ENCODE assay signal across 13 cellular contexts in genomic region chr21:31159808-31160207, GRCh38.
DNase-seq lines count a peak whose midpoint lies in the region; ATAC-seq lines count a peak whose summit lies in the region.
"Had no signal": no experiment of that assay in that cellular context is flagged by ENCODE, and none has a peak within 500 bp of the region (broad histone marks: within the 10 kb centered on the region; RNA-seq: fewer than 3 reads in every experiment).

No MANE protein-coding gene starts in this region.

- no peak for DNase-seq in activated CD4-positive, alpha-beta T cell treated with anti-CD3 and anti-CD28 coated beads, Interleukin-2, amount 10 ng/mL, durations not matched to agents 7 days and 5 days
- DNase-seq in activated CD4-positive, alpha-beta T cell treated with anti-CD3 and anti-CD28 coated beads for 48 hours = no peak
- DNase-seq in COLO668 (lab: John Stamatoyannopoulos, UW; ENCODE audit: unreplicated experiment) = no peak
- DNase-seq in DMS 273 (lab: John Stamatoyannopoulos, UW; ENCODE audit: unreplicated experiment) = no peak
- no peak for DNase-seq in Right ventricle myocardium inferior (ENCODE audit: missing footprints)
- DNase-seq: activated CD4-positive, CD25-positive, alpha-beta regulatory T cell treated with anti-CD3 and anti-CD28 coated beads, Interleukin-2, amount 50 U/mL, for 72 hours; amniotic stem cell; foreskin melanocyte; MG63; NCI-H2171 treated with DMSO at 0.1 percent for 48 hours had no signal

- peaks cover under 1% of the 10 kb centered on the region for H3K36me3 ChIP-seq in thymus (ENCODE audit: control insufficient read depth, insufficient read depth)
- H3K36me3 ChIP-seq: MG63 had no signal

- H3K27ac ChIP-seq in layer of hippocampus (ENCODE audit: low read depth, low read length) (peak overlapping the region; percentile 55), thymus (ENCODE audit: low read depth) (peak overlapping the region; percentile 74)

- peaks cover 56% of the 10 kb centered on the region for H3K36me3 Mint-ChIP-seq in activated CD4-positive, alpha-beta T cell treated with anti-CD3 and anti-CD28 coated beads, Interleukin-2, amount 10 ng/mL, durations not matched to agents 7 days and 5 days (ENCODE audit: low read depth)
- peaks cover 30% of the 10 kb centered on the region for H3K36me3 Mint-ChIP-seq in activated naive CD8-positive, alpha-beta T cell

- POLR2A ChIA-PET in activated CD4-positive, alpha-beta T cell treated with anti-CD3 and anti-CD28 coated beads, Interleukin-2, amount 10 ng/mL, durations not matched to agents 7 days and 5 days (lab: Charles Lee) = no interaction called here

- H3K4me1 ChIP-seq in thymus (ENCODE audit: control insufficient read depth, insufficient read depth, low read length) = peaks cover 22% of the 10 kb centered on the region

- H3K4me3 Mint-ChIP-seq in activated CD4-positive, alpha-beta T cell treated with anti-CD3 and anti-CD28 coated beads, Interleukin-2, amount 10 ng/mL, durations not matched to agents 7 days and 5 days = peak overlapping the region; percentile 55
- H3K4me3 Mint-ChIP-seq in activated naive CD8-positive, alpha-beta T cell = peak overlapping the region; percentile 76

- H3K9me3 ChIP-seq in thymus (ENCODE audit: control insufficient read depth) = peaks cover 1% of the 10 kb centered on the region

- peak overlapping the region; percentile 81 for H3K27ac Mint-ChIP-seq in activated CD4-positive, alpha-beta T cell treated with anti-CD3 and anti-CD28 coated beads, Interleukin-2, amount 10 ng/mL, durations not matched to agents 7 days and 5 days
- H3K27ac Mint-ChIP-seq in activated naive CD8-positive, alpha-beta T cell = peak overlapping the region; percentile 93

- H3K9me3 Mint-ChIP-seq in activated CD4-positive, alpha-beta T cell treated with anti-CD3 and anti-CD28 coated beads, Interleukin-2, amount 10 ng/mL, durations not matched to agents 7 days and 5 days = peaks cover 15% of the 10 kb centered on the region
- H3K9me3 Mint-ChIP-seq in activated naive CD8-positive, alpha-beta T cell (ENCODE audit: low read depth) = no peaks in the 10 kb centered on the region

- H3K27me3 ChIP-seq in layer of hippocampus (ENCODE audit: control insufficient read depth, insufficient read depth, low read length) = no peaks in the 10 kb centered on the region
- no peaks in the 10 kb centered on the region for H3K27me3 ChIP-seq in thymus (ENCODE audit: control insufficient read depth, insufficient read depth)
- H3K27me3 ChIP-seq: MG63 had no signal

- H3K4me1 Mint-ChIP-seq in activated CD4-positive, alpha-beta T cell treated with anti-CD3 and anti-CD28 coated beads, Interleukin-2, amount 10 ng/mL, durations not matched to agents 7 days and 5 days = peaks cover 57% of the 10 kb centered on the region
- peaks cover 74% of the 10 kb centered on the region for H3K4me1 Mint-ChIP-seq in activated naive CD8-positive, alpha-beta T cell (ENCODE audit: low read depth)

- ATAC-seq in Right ventricle myocardium inferior = no peak

- CTCF ChIA-PET in activated CD4-positive, alpha-beta T cell treated with anti-CD3 and anti-CD28 coated beads, Interleukin-2, amount 10 ng/mL, durations not matched to agents 7 days and 5 days (lab: Charles Lee) = interaction anchor here (1.4 to 5.6 kb wide), 3 partner anchors 9 to 399 kb away, joined by 3 to 29 read pairs (median 16); no protein-coding TSS in a partner anchor

- no peak overlapping the region for H3K4me3 ChIP-seq in thymus (ENCODE audit: low read length)
- H3K4me3 ChIP-seq: MG63 had no signal

- intact Hi-C loops in Right ventricle myocardium inferior (cut with DNase I) = no loop called here

- no peaks in the 10 kb centered on the region for H3K27me3 Mint-ChIP-seq in activated CD4-positive, alpha-beta T cell treated with anti-CD3 and anti-CD28 coated beads, Interleukin-2, amount 10 ng/mL, durations not matched to agents 7 days and 5 days
- H3K27me3 Mint-ChIP-seq in activated naive CD8-positive, alpha-beta T cell = no peaks in the 10 kb centered on the region

- WGBS in thymus = 71% methylated on average over 5 of the region's 5 CpGs
